8 cellular contexts compared by ENCODE assay signal in the genomic region with DNA sequence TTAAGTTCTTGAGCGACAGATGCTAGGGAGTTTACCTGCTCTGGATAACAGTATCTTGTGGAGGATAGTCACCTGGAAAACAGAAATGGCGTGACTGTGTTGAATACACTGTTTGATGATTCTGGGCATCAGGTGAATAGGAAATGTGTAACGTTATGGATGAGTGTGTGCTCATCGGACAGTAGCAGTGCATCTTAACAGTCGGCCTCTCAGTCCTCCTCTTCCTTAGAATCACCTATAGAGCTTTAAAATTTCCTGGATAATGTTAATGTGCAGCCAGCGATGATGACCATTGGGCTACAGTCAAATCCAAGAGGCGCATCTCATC.
DNase-seq lines count a peak whose midpoint lies in the region; TF ChIP-seq lines count a peak whose summit lies in the region.

No MANE protein-coding gene starts in this region.

- no peaks in the 10 kb centered on the region for H3K27me3 ChIP-seq in DOHH2 (ENCODE audit: control insufficient read depth, low read length)

- peaks cover 7% of the 10 kb centered on the region for H3K27me3 Mint-ChIP-seq in nephron (ENCODE audit: low read depth)

- H3K9me3 Mint-ChIP-seq in nephron: no peaks in the 10 kb centered on the region

- peaks cover 13% of the 10 kb centered on the region for H3K4me1 Mint-ChIP-seq in nephron

- H3K4me2 ChIP-seq in DOHH2 (ENCODE audit: low read length): peak overlapping the region; percentile 87

- peak overlapping the region; percentile 77 for H3K4me3 ChIP-seq in DOHH2 (ENCODE audit: low read length)
- H3K4me3 ChIP-seq in choroid plexus epithelial cell (ENCODE audit: low read depth, low read length): peak overlapping the region; percentile 56

- TF ChIP-seq POLR2A in erythroblast (IDR thresholded peaks at IDR 0.05; ENCODE audit: low read length): no peak

- TF ChIP-seq CTCF in DOHH2 (IDR thresholded peaks at IDR 0.05; ENCODE audit: low read depth, low read length, poor library complexity, severe bottlenecking) (no peak), choroid plexus epithelial cell (conservative IDR thresholded peaks at IDR 0.05; ENCODE audit: low read depth, low read length) (no peak), nephron (IDR thresholded peaks at IDR 0.05; ENCODE audit: unreplicated experiment in 3 of 3) (no peak)

- peaks cover 21% of the 10 kb centered on the region for H3K79me2 ChIP-seq in DOHH2 (ENCODE audit: control insufficient read depth, low read length)

- no peaks in the 10 kb centered on the region for H4K20me1 ChIP-seq in DOHH2 (ENCODE audit: control insufficient read depth, insufficient read depth, low read depth, low read length)

- H3K27ac ChIP-seq in DOHH2 (ENCODE audit: low read depth, low read length) (no peak overlapping the region), KOPT-K1 (ENCODE audit: low read depth, low read length, poor library complexity, severe bottlenecking) (peak overlapping the region; percentile 47)

- no peak for DNase-seq in choroid plexus epithelial cell (ENCODE audit: low read depth)
- no peak for DNase-seq in erythroblast (lab: John Stamatoyannopoulos, UW)
- no peak for DNase-seq in NCI-H1436 treated with DMSO at 0.1 percent for 48 hours (lab: John Stamatoyannopoulos, UW)
- DNase-seq in HK-2 (ENCODE audit: unreplicated experiment): no peak
- no peak for DNase-seq in iPS-NIHi7 (ENCODE audit: extremely low spot score)

- no peaks in the 10 kb centered on the region for H3K9me3 ChIP-seq in DOHH2 (ENCODE audit: control insufficient read depth, insufficient read depth, low read length)
- H3K9me3 ChIP-seq in KOPT-K1 (ENCODE audit: insufficient read depth, low read length, poor library complexity, severe bottlenecking): no peaks in the 10 kb centered on the region

- H3K36me3 Mint-ChIP-seq in nephron (ENCODE audit: low read depth): peaks cover 9% of the 10 kb centered on the region

- peak overlapping the region; percentile 83 to 98 (median 89) for H3K27ac Mint-ChIP-seq in nephron

- H3K4me3 Mint-ChIP-seq in nephron: peak overlapping the region; percentile 97 to 100 (median 99)

- H3F3A ChIP-seq in DOHH2 (ENCODE audit: control insufficient read depth, insufficient read depth): no peaks in the 10 kb centered on the region; the same call in none of the 2 replicates

- H3K4me1 ChIP-seq in DOHH2 (ENCODE audit: control insufficient read depth, low read length): peaks cover 14% of the 10 kb centered on the region

- H3K36me3 ChIP-seq in DOHH2 (ENCODE audit: control insufficient read depth, low read length): no peaks in the 10 kb centered on the region
- H3K36me3 ChIP-seq in KOPT-K1 (ENCODE audit: insufficient read depth, low read length): no peaks in the 10 kb centered on the region

- H3K9me2 ChIP-seq in DOHH2 (replicated peaks; ENCODE audit: control insufficient read depth, low read length): no peaks in the 10 kb centered on the region
